25 cellular contexts compared by ENCODE assay signal in genomic region chr12:1186298-1186697, GRCh38.
"Had no signal": no experiment of that assay in that cellular context is flagged by ENCODE, and none has a peak within 500 bp of the region (broad histone marks: within the 10 kb centered on the region; RNA-seq: fewer than 3 reads in every experiment).

No MANE protein-coding gene starts in this region.

- H3K27me3 Mint-ChIP-seq: activated CD4-positive, alpha-beta T cell treated with anti-CD3 and anti-CD28 coated beads, Interleukin-2, amount 10 ng/mL, durations not matched to agents 24 days and 14 days; activated CD8-positive, alpha-beta memory T cell treated with anti-CD3 and anti-CD28 coated beads, Interleukin-2, amount 10 ng/mL, durations not matched to agents 7 days and 5 days; activated CD8-positive, alpha-beta T cell treated with anti-CD3 and anti-CD28 coated beads for 36 hours; activated naive CD8-positive, alpha-beta T cell treated with anti-CD3 and anti-CD28 coated beads for 36 hours; central memory CD8-positive, alpha-beta T cell; effector memory CD8-positive, alpha-beta T cell; type B pancreatic cell had no signal

- H2AFZ ChIP-seq: parathyroid adenoma had no signal

- H3K4me1 Mint-ChIP-seq: central memory CD8-positive, alpha-beta T cell; nephron had no signal

- H3K9me3 ChIP-seq: left lung, thoracic aorta, vagina had no signal

- H3K9me3 Mint-ChIP-seq: activated CD4-positive, alpha-beta T cell treated with anti-CD3 and anti-CD28 coated beads, Interleukin-2, amount 10 ng/mL, durations not matched to agents 24 days and 14 days; activated CD8-positive, alpha-beta T cell treated with anti-CD3 and anti-CD28 coated beads for 36 hours; activated naive CD8-positive, alpha-beta T cell treated with anti-CD3 and anti-CD28 coated beads for 36 hours; activated T-helper 2 cell treated with anti-CD3 and anti-CD28 coated beads, Interferon-gamma antibody, Interleukin-2, Interleukin-4, amounts not matched to agents 10 μg/mL and 5 μg/mL and 100 μg/mL, durations not matched to agents 14 hours and 24 hours and 36 hours; central memory CD8-positive, alpha-beta T cell; effector memory CD8-positive, alpha-beta T cell; nephron; T-helper 1 cell treated with Interleukin-12 subunit alpha and Interleukin-12 subunit beta and Interleukin-4 antibody, amounts not matched to agents 30 μg/mL and 1 μg/mL, for 36 hours; type B pancreatic cell had no signal

- H3K27ac ChIP-seq: left lung, parathyroid adenoma, thoracic aorta, vagina had no signal

- H3K27ac Mint-ChIP-seq: activated CD4-positive, alpha-beta T cell treated with anti-CD3 and anti-CD28 coated beads, Interleukin-2, amount 10 ng/mL, durations not matched to agents 24 days and 14 days; activated CD8-positive, alpha-beta memory T cell treated with anti-CD3 and anti-CD28 coated beads, Interleukin-2, amount 10 ng/mL, durations not matched to agents 7 days and 5 days; activated CD8-positive, alpha-beta T cell treated with anti-CD3 and anti-CD28 coated beads for 36 hours; activated naive CD8-positive, alpha-beta T cell treated with anti-CD3 and anti-CD28 coated beads for 36 hours; nephron; T-helper 1 cell treated with Interleukin-12 subunit alpha and Interleukin-12 subunit beta and Interleukin-4 antibody, amounts not matched to agents 30 μg/mL and 1 μg/mL, for 36 hours; type B pancreatic cell had no signal

- H3K4me1 ChIP-seq: left lung, parathyroid adenoma, vagina had no signal

- H3K79me2 ChIP-seq: parathyroid adenoma had no signal

- H3K27me3 ChIP-seq: left lung, vagina had no signal

- ATAC-seq: activated CD8-positive, alpha-beta memory T cell treated with anti-CD3 and anti-CD28 coated beads, Interleukin-2, amount 10 ng/mL, durations not matched to agents 7 days and 5 days; effector memory CD8-positive, alpha-beta T cell; esophagus mucosa; left lung; sciatic nerve had no signal

- DNase-seq: activated CD4-positive, alpha-beta T cell treated with anti-CD3 and anti-CD28 coated beads, Interleukin-2, amount 10 ng/mL, durations not matched to agents 24 days and 14 days; activated CD8-positive, alpha-beta memory T cell treated with anti-CD3 and anti-CD28 coated beads, Interleukin-2, amount 10 ng/mL, durations not matched to agents 7 days and 5 days; activated CD8-positive, alpha-beta T cell treated with anti-CD3 and anti-CD28 coated beads for 36 hours; activated naive CD4-positive, alpha-beta T cell; activated naive CD8-positive, alpha-beta T cell treated with anti-CD3 and anti-CD28 coated beads for 36 hours; activated T-cell treated with anti-CD3 and anti-CD28 coated beads, Interleukin-2, amount 50 U/mL, for 1 hour; effector memory CD8-positive, alpha-beta T cell; foreskin melanocyte; left lung; midbrain; nucleus accumbens; small intestine; stimulated activated CD4-positive, alpha-beta T cell treated with anti-CD3 and anti-CD28 coated beads, Interleukin-15, amount 100 ng/mL, for 24 hours; stimulated activated naive CD4-positive, alpha-beta T cell treated with Interleukin-2 at 50 U/mL for 16 hours; T1000 had no signal

- H3K4me3 Mint-ChIP-seq: activated CD4-positive, alpha-beta T cell treated with anti-CD3 and anti-CD28 coated beads, Interleukin-2, amount 10 ng/mL, durations not matched to agents 24 days and 14 days; activated CD8-positive, alpha-beta memory T cell treated with anti-CD3 and anti-CD28 coated beads, Interleukin-2, amount 10 ng/mL, durations not matched to agents 7 days and 5 days; activated CD8-positive, alpha-beta T cell treated with anti-CD3 and anti-CD28 coated beads for 36 hours; activated naive CD8-positive, alpha-beta T cell treated with anti-CD3 and anti-CD28 coated beads for 36 hours; central memory CD8-positive, alpha-beta T cell; effector memory CD8-positive, alpha-beta T cell; nephron; T-helper 1 cell treated with Interleukin-12 subunit alpha and Interleukin-12 subunit beta and Interleukin-4 antibody, amounts not matched to agents 30 μg/mL and 1 μg/mL, for 36 hours; type B pancreatic cell had no signal

- H3K9ac ChIP-seq: parathyroid adenoma had no signal

- H3K4me3 ChIP-seq: left lung, thoracic aorta, vagina had no signal
